ENCODE assay signal across 10 cellular contexts in genomic region chr10:88318803-88319202, GRCh38.
DNase-seq lines count a peak whose midpoint lies in the region; ATAC-seq, FAIRE-seq and TF ChIP-seq lines count a peak whose summit lies in the region.
"Had no signal": no experiment of that assay in that cellular context is flagged by ENCODE, and none has a peak within 500 bp of the region (broad histone marks: within the 10 kb centered on the region; RNA-seq: fewer than 3 reads in every experiment).

No MANE protein-coding gene starts in this region.

- BruUV-seq in HepG2 (replicated peaks; lab: Mats Ljungman, UMichigan) = no TSS peak

- no peak overlapping the region for H3K9ac ChIP-seq in DND-41 (ENCODE audit: low read depth, low read length)
- no peak overlapping the region for H3K9ac ChIP-seq in HepG2 (ENCODE audit: insufficient read depth, low read depth, low read length)

- H3K4me3 ChIP-seq in DND-41 (ENCODE audit: low read depth in 1 of 2, low read length in 2 of 2) = no peak overlapping the region
- H3K4me3 ChIP-seq in WI38 (ENCODE audit: low read depth, low read length) = no peak overlapping the region
- no peak overlapping the region for H3K4me3 ChIP-seq in HepG2 (replicated peaks in 1 of 3; ENCODE audit: insufficient read depth in 1 of 3, low read depth in 2 of 3, low read length in 3 of 3)
- H3K4me3 ChIP-seq in ovary = no peak overlapping the region
- H3K4me3 ChIP-seq: right atrium auricular region had no signal

- H3K27me3 ChIP-seq in DND-41 (ENCODE audit: insufficient read depth, low read length, poor library complexity) = no peaks in the 10 kb centered on the region
- no peaks in the 10 kb centered on the region for H3K27me3 ChIP-seq in HepG2 (ENCODE audit: control insufficient read depth in 1 of 2, insufficient read depth in 2 of 2, low read length in 2 of 2)
- H3K27me3 ChIP-seq in ovary = no peaks in the 10 kb centered on the region
- H3K27me3 ChIP-seq: right atrium auricular region had no signal

- intact Hi-C loops in HepG2 (cut with micrococcal nuclease; ENCODE audit: unreplicated experiment) (no loop called here), ovary (cut with DNase I) (no loop called here)

- H3K4me2 ChIP-seq in DND-41 (ENCODE audit: insufficient read depth, low read length) (no peak overlapping the region), HepG2 (ENCODE audit: low read depth, low read length) (no peak overlapping the region)

- TF ChIP-seq EP300 in HepG2 (IDR thresholded peaks at IDR 0.05; ENCODE audit: low read depth in 2 of 2, low read length in 2 of 2) (no peak), HepG2 (CRISPR knock-in tag; IDR thresholded peaks at IDR 0.05; ENCODE audit: borderline replicate concordance) (no peak), ovary (IDR thresholded peaks at IDR 0.05) (no peak)

- H3K36me3 ChIP-seq in DND-41 (ENCODE audit: insufficient read depth, low read length) (no peaks in the 10 kb centered on the region; the same call in 1 of the 2 replicates), HepG2 (replicated peaks in 1 of 2; ENCODE audit: control insufficient read depth in 1 of 2, insufficient read depth in 2 of 2, low read length in 2 of 2) (no peaks in the 10 kb centered on the region), ovary (no peaks in the 10 kb centered on the region)
- H3K36me3 ChIP-seq: right atrium auricular region had no signal

- DNase-seq in DND-41 = no peak
- DNase-seq in H54 (ENCODE audit: insufficient read length, low spot score) = no peak
- DNase-seq in HepG2 (ENCODE audit: low spot score) = peak; percentile 1
- no peak for DNase-seq in ovary
- no peak for DNase-seq in middle frontal gyrus (ENCODE audit: extremely low spot score, low spot score)
- no peak for DNase-seq in NCI-H510A (lab: John Stamatoyannopoulos, UW)
- DNase-seq: NCI-H226; stimulated activated CD8-positive, alpha-beta memory T cell treated with anti-CD3 and anti-CD28 coated beads, Interleukin-4, amount 100 ng/mL, for 48 hours had no signal

- TF ChIP-seq POLR2A in H54 (IDR thresholded peaks at IDR 0.05; ENCODE audit: low read depth, low read length) (no peak), HepG2 (IDR thresholded peaks at IDR 0.05; ENCODE audit: insufficient read depth in 1 of 2, low read depth in 2 of 2, low read length in 2 of 2) (no peak), ovary (IDR thresholded peaks at IDR 0.05) (no peak)

- H3K79me2 ChIP-seq in DND-41 (ENCODE audit: insufficient read depth, low read length) = no peaks in the 10 kb centered on the region
- no peaks in the 10 kb centered on the region for H3K79me2 ChIP-seq in HepG2 (ENCODE audit: insufficient read depth, low read length)

- no peak for TF ChIP-seq RAD21 in HepG2 (CRISPR knock-in tag; IDR thresholded peaks at IDR 0.05)

- CTCF ChIA-PET in HepG2 (lab: Yijun Ruan, JAX; ENCODE audit: low intra/inter-chr PET ratio, low total read pairs) = no interaction called here

- 36% methylated on average over 2 of the region's 2 CpGs for WGBS in HepG2 (ENCODE audit: low lambda C conversion rate)
- WGBS in ovary, 3 donors = 92 to 98% (median 96%) methylated on average over 2 of the region's 2 CpGs

- in situ Hi-C loops in HepG2 (cut with HindIII; ENCODE audit: extremely low pct_ligation_motif_present, low pct_unique_long_range_greater_than_20kb) = no loop called here

- H3K9me3 ChIP-seq in DND-41 (ENCODE audit: insufficient read depth, low read length, severe bottlenecking) (peaks cover 29% of the 10 kb centered on the region), HepG2 (ENCODE audit: low read length) (peaks cover 35% of the 10 kb centered on the region), ovary (no peaks in the 10 kb centered on the region)

- ATAC-seq in DND-41 (ENCODE audit: insufficient read depth, low read depth) = peak; percentile 45; the same call in 2 of the 3 replicates
- no peak for ATAC-seq in HepG2

- FAIRE-seq in H54 (lab: Jason Lieb, UNC) (peak; percentile 66), HepG2 (lab: Jason Lieb, UNC) (no peak)

- TF ChIP-seq CTCF in DND-41 (IDR thresholded peaks at IDR 0.05; ENCODE audit: borderline replicate concordance, extremely low read depth, low read length, poor library complexity, severe bottlenecking) (peak; percentile 59), WI38 (IDR thresholded peaks at IDR 0.05; ENCODE audit: low read depth, low read length) (peak; percentile 41), HepG2 (CRISPR knock-in tag; IDR thresholded peaks at IDR 0.05) (peak; percentile 40), ovary (IDR thresholded peaks at IDR 0.05) (no peak)

- H3K27ac ChIP-seq in DND-41 (ENCODE audit: low read length) (0 out of 2 replicates have a peak overlapping the region, but pooled peaks have one; percentile 3), HepG2 (ENCODE audit: extremely low read length, insufficient read depth, low read length) (no peak overlapping the region), ovary (no peak overlapping the region)
- H3K27ac ChIP-seq: right atrium auricular region had no signal

- no peaks in the 10 kb centered on the region for H4K20me1 ChIP-seq in DND-41 (ENCODE audit: insufficient read depth, low read length)
- no peaks in the 10 kb centered on the region for H4K20me1 ChIP-seq in HepG2 (ENCODE audit: insufficient read depth, low read length)

- no peak overlapping the region for H2AFZ ChIP-seq in DND-41 (ENCODE audit: low read depth, low read length)
- H2AFZ ChIP-seq in HepG2 (ENCODE audit: low read length) = no peak overlapping the region

- POLR2A ChIA-PET in HepG2 (lab: Yijun Ruan, JAX) = no interaction called here

- 0 out of 2 replicates have a peak, but pooled peaks cover 5% of the 10 kb centered on the region for H3K4me1 ChIP-seq in DND-41 (ENCODE audit: insufficient read depth, low read length)
- H3K4me1 ChIP-seq in HepG2 (ENCODE audit: insufficient read depth, low read length) = no peaks in the 10 kb centered on the region
- H3K4me1 ChIP-seq in ovary (ENCODE audit: insufficient read depth) = no peaks in the 10 kb centered on the region
- H3K4me1 ChIP-seq: right atrium auricular region had no signal

TF ChIP-seq in HepG2, 621 proteins besides CTCF, POLR2A, EP300 and RAD21:
- no peak for TF ChIP-seq ZNF609 (CRISPR knock-in tag; IDR thresholded peaks at IDR 0.05; ENCODE audit: borderline replicate concordance)
- TF ChIP-seq XBP1 (CRISPR knock-in tag; IDR thresholded peaks at IDR 0.05) = no peak
- TF ChIP-seq ADNP (CRISPR knock-in tag; IDR thresholded peaks at IDR 0.05) = no peak
- TF ChIP-seq DBP (CRISPR knock-in tag; IDR thresholded peaks at IDR 0.05; ENCODE audit: not compliant biosample characterization) = no peak
- TF ChIP-seq STAG1 (CRISPR knock-in tag; IDR thresholded peaks at IDR 0.05) = peak; percentile 26
- peak; percentile 100 for TF ChIP-seq ZNF230 (CRISPR knock-in tag; IDR thresholded peaks at IDR 0.05)
- no peak for TF ChIP-seq SMAD9 (CRISPR knock-in tag; IDR thresholded peaks at IDR 0.05)

Comparison
In these comparisons a context has a peak if more than half of its experiments do, and no peak if none do; other contexts are left out.
1. CTCF ChIP-seq: peak in DND-41 (single experiment), WI38 (single experiment) and HepG2 (single experiment); none in ovary (0 of 3).